11 cellular contexts compared by ENCODE assay signal in the genomic region with DNA sequence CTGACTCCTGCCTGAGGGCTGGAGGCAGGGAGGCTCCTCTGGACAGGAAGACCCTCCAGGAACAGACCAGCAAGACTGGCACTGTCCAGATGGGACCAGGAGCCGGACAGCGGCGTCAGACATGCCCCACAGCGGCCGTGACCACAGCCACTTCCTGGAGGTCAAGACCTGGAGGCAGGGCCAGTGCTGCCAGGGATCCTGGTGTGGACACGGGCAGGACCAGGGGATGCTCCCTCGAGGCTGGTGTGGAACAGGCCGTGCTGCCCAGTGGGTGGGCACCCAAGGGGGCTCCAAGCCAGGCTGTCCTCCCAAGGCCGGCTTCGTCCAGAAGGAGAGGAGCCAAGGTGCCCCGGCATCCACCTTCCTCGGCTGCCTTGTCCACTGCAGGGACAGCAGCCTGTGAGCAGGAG. TPM values are rescaled to one million over a fixed set of nuclear protein-coding genes. Genes with fewer than 3 reads are reported as not detected.
DNase-seq lines count a peak whose midpoint lies in the region; ATAC-seq, FAIRE-seq and TF ChIP-seq lines count a peak whose summit lies in the region.
"Had no signal": no experiment of that assay in that cellular context is flagged by ENCODE, and none has a peak within 500 bp of the region (broad histone marks: within the 10 kb centered on the region; RNA-seq: fewer than 3 reads in every experiment).

No MANE protein-coding gene starts in this region.

- peaks cover 57% of the 10 kb centered on the region for H3K4me1 ChIP-seq in A549

- CTCF ChIA-PET in A549 (lab: Yijun Ruan, JAX) = interaction anchor here (1.5 to 4.8 kb wide), 3 partner anchors 9 to 19 kb away, joined by 3 to 38 read pairs (median 25); no protein-coding TSS in a partner anchor
- CTCF ChIA-PET in GM10248 (lab: Yijun Ruan, JAX) = interaction anchor here (2.6 kb wide), 1 partner anchor 11 kb away, joined by 15 read pairs; no protein-coding TSS in a partner anchor

- DNase-seq in A549 (ENCODE audit: low read depth in 1 of 2, low spot score in 1 of 2) (no peak), NCI-H226 (peak; percentile 56), myocyte (ENCODE audit: low read depth) (peak; percentile 69), NCI-H345 treated with DMSO at 0.1 percent for 48 hours (lab: John Stamatoyannopoulos, UW; ENCODE audit: unreplicated experiment) (no peak), islet precursor cell (no peak), NCI-H69 (lab: John Stamatoyannopoulos, UW) (no peak), GM10248 (ENCODE audit: extremely low spot score) (no peak)
- DNase-seq: COR-L47, T1000 had no signal

- no peak overlapping the region for H3K4me3 ChIP-seq in A549

- peak in 1 of 2 experiments; percentile 1; a peak in 2 of 6 replicates for ATAC-seq in A549

- no peak for TF ChIP-seq RAD21 in A549 (conservative IDR thresholded peaks at IDR 0.05 in 1 of 2, IDR thresholded peaks at IDR 0.05 in 1 of 2)

- TF ChIP-seq POLR2A in A549 (IDR thresholded peaks at IDR 0.05; ENCODE audit: low read length) = no peak

- peak overlapping the region; percentile 63 for H3K4me2 ChIP-seq in A549

- TF ChIP-seq CTCF in A549 (IDR thresholded peaks at IDR 0.05) (no peak), GM10248 (IDR thresholded peaks at IDR 0.05; ENCODE audit: control extremely low read depth, extremely low read depth, low read depth, missing control alignments) (no peak)

- no peak for FAIRE-seq in A549 (lab: Jason Lieb, UNC)
- FAIRE-seq: urothelium cell line had no signal

- WGBS in A549 (ENCODE audit: missing lambda C conversion rate) = 68% methylated on average over 8 of the region's 12 CpGs

- H3K27ac ChIP-seq in A549 (peak overlapping the region; percentile 96), cingulate gyrus (ENCODE audit: low read depth, low read length) (peak overlapping the region; percentile 54)

- POLR2A ChIA-PET in A549 (lab: Yijun Ruan, JAX) (no interaction called here), GM10248 (lab: Yijun Ruan, JAX) (no interaction called here)

- TF ChIP-seq EP300 in A549 (IDR thresholded peaks at IDR 0.05) = no peak

- no peaks in the 10 kb centered on the region for H3K9me3 ChIP-seq in A549

TF ChIP-seq in A549, 52 proteins besides CTCF, POLR2A, EP300 and RAD21:
- no peak for TF ChIP-seq HOXB13 (CRISPR knock-in tag; IDR thresholded peaks at IDR 0.05; ENCODE audit: low read depth)
- no peak for TF ChIP-seq POLR2AphosphoS2 (conservative IDR thresholded peaks at IDR 0.05; ENCODE audit: low read length)
- 0 out of 2 replicates have a peak, but pooled peaks have one; percentile 16 for TF ChIP-seq TFCP2L1 (CRISPR knock-in tag; IDR thresholded peaks at IDR 0.05)
- TF ChIP-seq, protein P1, sequence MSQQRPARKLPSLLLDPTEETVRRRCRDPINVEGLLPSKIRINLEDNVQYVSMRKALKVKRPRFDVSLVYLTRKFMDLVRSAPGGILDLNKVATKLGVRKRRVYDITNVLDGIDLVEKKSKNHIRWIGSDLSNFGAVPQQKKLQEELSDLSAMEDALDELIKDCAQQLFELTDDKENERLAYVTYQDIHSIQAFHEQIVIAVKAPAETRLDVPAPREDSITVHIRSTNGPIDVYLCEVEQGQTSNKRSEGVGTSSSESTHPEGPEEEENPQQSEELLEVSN (IDR thresholded peaks at IDR 0.05; ENCODE audit: borderline replicate concordance, low read depth) = peak; percentile 30; the same call in 1 of the 2 replicates
- TF ChIP-seq JUNB (IDR thresholded peaks at IDR 0.05) = no peak
- no peak for TF ChIP-seq SREBF2 (IDR thresholded peaks at IDR 0.05)

RNA-seq across cellular contexts. Expression of a gene that starts 4.5 kb away (rescaled TPM):
- polyA plus RNA-seq in A549 (2011; rRNA removed) (16.6 and 18.5 TPM in 2 replicates), A549 (2017; fragmentation: RNase III; extraction: RNeasy Plus Mini Kit Qiagen cat#74134 plus additional on column Dnase treatment) (18.2 to 22.1 TPM (median 18.9 TPM) in 3 replicates)
- polyA plus RNA-seq in A549 (2012; cell fraction: cytosol; rRNA removed) = 24.3 and 29.0 TPM in 2 replicates
- 200 and 241 TPM in 2 replicates for polyA plus RNA-seq in A549 (2012; cell fraction: nucleus; rRNA removed)
- 22.3 and 26.3 TPM in 2 replicates for polyA minus RNA-seq in A549 (2011; rRNA and poly(A)+ RNA removed)
- total RNA-seq in myocyte = 7.9 and 11.3 TPM in 2 replicates
- polyA plus RNA-seq in myocyte (2012) = 25.5 TPM

RNA-seq across cellular contexts. Expression of a gene that starts 11.7 kb away (rescaled TPM):
- polyA plus RNA-seq in A549 (2011; rRNA removed) = 28.6 and 40.0 TPM in 2 replicates
- polyA plus RNA-seq in A549 (2012; cell fraction: cytosol; rRNA removed) = 53.6 and 113 TPM in 2 replicates
- polyA plus RNA-seq in A549 (2012; cell fraction: nucleus; rRNA removed) = 108 and 156 TPM in 2 replicates
- 77.9 to 97.7 TPM (median 90.9 TPM) in 3 replicates for polyA plus RNA-seq in A549 (2017; fragmentation: RNase III; extraction: RNeasy Plus Mini Kit Qiagen cat#74134 plus additional on column Dnase treatment)
- 31.5 TPM in 2 replicates for polyA minus RNA-seq in A549 (2011; rRNA and poly(A)+ RNA removed)
- total RNA-seq in myocyte = 94.9 and 164 TPM in 2 replicates
- polyA plus RNA-seq in myocyte (2012) = 261 TPM

RNA-seq across cellular contexts. Expression of a gene that starts 56.4 kb away (rescaled TPM):
- polyA plus RNA-seq in A549 (2011; rRNA removed) (130 and 139 TPM in 2 replicates), A549 (2017; fragmentation: RNase III; extraction: RNeasy Plus Mini Kit Qiagen cat#74134 plus additional on column Dnase treatment) (151 to 173 TPM (median 163 TPM) in 3 replicates)
- polyA plus RNA-seq in A549 (2012; cell fraction: cytosol; rRNA removed) = 182 and 192 TPM in 2 replicates
- polyA plus RNA-seq in A549 (2012; cell fraction: nucleus; rRNA removed) = 734 and 786 TPM in 2 replicates
- 105 and 128 TPM in 2 replicates for polyA minus RNA-seq in A549 (2011; rRNA and poly(A)+ RNA removed)
- 29.0 and 37.1 TPM in 2 replicates for total RNA-seq in myocyte
- polyA plus RNA-seq in myocyte (2012) = 106 TPM

Comparison
In these comparisons a context has a peak if more than half of its experiments do, and no peak if none do; other contexts are left out.
1. DNase-seq: peak in NCI-H226 (single experiment) and myocyte (single experiment); none in A549 (0 of 2), NCI-H345 treated with DMSO at 0.1 percent for 48 hours (single experiment), islet precursor cell (single experiment), NCI-H69 (single experiment) and GM10248 (single experiment).